In the genomic region with DNA sequence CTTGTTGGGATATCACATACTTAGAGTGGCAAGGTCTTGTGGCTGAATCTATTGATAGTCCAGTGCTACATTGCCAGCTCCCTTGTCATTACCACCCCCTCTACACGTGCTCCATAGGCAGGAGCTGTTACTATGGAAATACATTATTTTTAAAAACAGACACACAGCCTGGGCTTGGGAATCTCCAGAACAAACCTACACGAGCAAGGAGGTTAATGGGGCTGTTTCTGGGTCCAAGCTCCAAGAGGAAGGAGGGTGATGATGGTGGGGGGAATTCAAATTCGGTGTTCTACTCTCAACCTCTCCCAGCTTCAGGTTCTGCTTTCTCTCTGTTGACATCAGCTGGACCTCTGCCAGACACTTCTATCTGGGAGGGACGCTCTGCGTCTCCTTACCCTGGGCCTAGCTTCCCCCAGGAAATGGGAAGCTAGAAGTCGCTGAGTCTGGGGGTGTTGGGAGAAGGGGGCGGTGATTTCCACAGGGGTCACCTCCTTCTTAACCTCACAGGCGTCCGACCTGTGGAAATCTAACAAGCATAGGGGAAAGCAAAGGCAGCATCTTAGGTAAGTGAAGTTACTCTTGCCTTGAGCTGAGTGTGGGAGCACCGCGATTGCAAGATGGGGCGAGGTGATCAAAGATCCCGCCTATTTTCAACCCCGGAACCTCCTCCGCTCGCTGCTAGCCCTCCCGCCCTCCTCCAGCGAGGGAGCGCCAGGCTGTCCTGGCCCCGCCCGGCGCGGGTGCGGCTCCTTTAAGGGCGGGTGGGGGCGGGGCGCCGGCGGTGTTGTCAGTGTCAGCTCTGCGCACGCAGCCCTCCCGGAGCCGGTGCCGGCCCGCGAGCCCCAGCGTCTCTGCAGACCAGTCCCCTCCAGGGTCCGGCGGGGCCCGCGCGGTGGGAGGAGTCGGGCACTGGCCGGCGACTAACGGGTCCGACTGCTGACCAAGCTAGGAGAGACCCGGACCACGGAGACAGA, we compare ENCODE assay signal across 8 cellular contexts. TPM values are rescaled to one million over a fixed set of nuclear protein-coding genes. Genes with fewer than 3 reads are reported as not detected.
A peak's percentile ranks its signal among the peaks of the same experiment; 100 is the strongest.
DNase-seq lines count a peak whose midpoint lies in the region; ATAC-seq and TF ChIP-seq lines count a peak whose summit lies in the region.

A gene (plus strand): TSS at position 781 of the 974 bp plus-strand sequence. CDS start 398 bp downstream, outside the sequence.

- 3% methylated on average over 22 of the region's 49 CpGs for WGBS in prostate gland

- H3K9me3 ChIP-seq in left ventricle myocardium inferior (replicated peaks) (no peaks in the 10 kb centered on the region), prostate gland (no peaks in the 10 kb centered on the region)

- TF ChIP-seq CTCF in GM12875 (IDR thresholded peaks at IDR 0.05; ENCODE audit: borderline replicate concordance, insufficient read depth, low read depth, low read length) (no peak), left ventricle myocardium inferior (IDR thresholded peaks at IDR 0.05; ENCODE audit: borderline replicate concordance) (no peak), prostate gland (IDR thresholded peaks at IDR 0.05) (no peak)

- peak; percentile 67 for ATAC-seq in HG02840 (IDR thresholded peaks at IDR 0.05; ENCODE audit: low FRiP score, unreplicated experiment)

- H3K36me3 ChIP-seq in left ventricle myocardium inferior: peaks cover 20% of the 10 kb centered on the region
- peaks cover 0 to 5% of the 10 kb centered on the region in 2 donors for H3K36me3 ChIP-seq in prostate gland

- DNase-seq in NCI-H146 treated with DMSO at 0.1 percent for 48 hours (lab: John Stamatoyannopoulos, UW; ENCODE audit: unreplicated experiment) (peak; percentile 79), amniotic epithelial cell (ENCODE audit: low read depth) (peak; percentile 92), left ventricle myocardium inferior (peak; percentile 92), prostate gland (ENCODE audit: low spot score) (peak; percentile 86), ureter (ENCODE audit: low spot score) (peak; percentile 90)

- peak; percentile 53 for TF ChIP-seq POLR2A in prostate gland (IDR thresholded peaks at IDR 0.05)

- H3K27ac ChIP-seq in left ventricle myocardium inferior (replicated peaks): peak within 1 kb of the TSS; percentile 88
- H3K27ac ChIP-seq in prostate gland: peak within 1 kb of the TSS; percentile 56 to 65

- peaks cover 48% of the 10 kb centered on the region for H3K4me1 ChIP-seq in left ventricle myocardium inferior
- H3K4me1 ChIP-seq in prostate gland (replicated peaks): no peaks in the 10 kb centered on the region

- intact Hi-C loops in T-helper 1 cell treated with Interleukin-12 subunit alpha and Interleukin-12 subunit beta and Interleukin-4 antibody, amounts not matched to agents 30 ng/mL and 1 ng/mL, for 36 hours (cut with micrococcal nuclease): loop anchor here (1.0 to 5.0 kb wide), 8 partner anchors 8 to 315 kb away; a partner anchor contains a TSS
- intact Hi-C loops in left ventricle myocardium inferior (cut with micrococcal nuclease): no loop called here
- intact Hi-C loops in prostate gland (cut with DNase I): no loop called here

- H3K27me3 ChIP-seq in left ventricle myocardium inferior (ENCODE audit: low read depth) (no peaks in the 10 kb centered on the region), prostate gland (replicated peaks; ENCODE audit: insufficient read depth) (no peaks in the 10 kb centered on the region)

- H3K4me3 ChIP-seq in GM12875 (ENCODE audit: low read depth, low read length) (peak within 1 kb of the TSS; percentile 75), left ventricle myocardium inferior (peak within 1 kb of the TSS; percentile 99), prostate gland (peak within 1 kb of the TSS; percentile 88 to 93)

RNA-seq across cellular contexts. Expression of the gene that starts here (rescaled TPM):
- 36.6 and 42.2 TPM in 2 replicates for total RNA-seq in T-helper 1 cell treated with Interleukin-12 subunit alpha and Interleukin-12 subunit beta and Interleukin-4 antibody, amounts not matched to agents 30 ng/mL and 1 ng/mL, for 36 hours
- total RNA-seq in left ventricle myocardium inferior: 10.8 TPM
- 1 to 10 TPM; 5.1 to 9.0 TPM for total RNA-seq in prostate gland
- 10.1 TPM for total RNA-seq in ureter

Comparison
In these comparisons a context has a peak if more than half of its experiments do, and no peak if none do; other contexts are left out.
1. Peak in every context shown above with its lines: DNase-seq, ATAC-seq, H3K4me3 ChIP-seq and H3K27ac ChIP-seq.